In the genomic region with DNA sequence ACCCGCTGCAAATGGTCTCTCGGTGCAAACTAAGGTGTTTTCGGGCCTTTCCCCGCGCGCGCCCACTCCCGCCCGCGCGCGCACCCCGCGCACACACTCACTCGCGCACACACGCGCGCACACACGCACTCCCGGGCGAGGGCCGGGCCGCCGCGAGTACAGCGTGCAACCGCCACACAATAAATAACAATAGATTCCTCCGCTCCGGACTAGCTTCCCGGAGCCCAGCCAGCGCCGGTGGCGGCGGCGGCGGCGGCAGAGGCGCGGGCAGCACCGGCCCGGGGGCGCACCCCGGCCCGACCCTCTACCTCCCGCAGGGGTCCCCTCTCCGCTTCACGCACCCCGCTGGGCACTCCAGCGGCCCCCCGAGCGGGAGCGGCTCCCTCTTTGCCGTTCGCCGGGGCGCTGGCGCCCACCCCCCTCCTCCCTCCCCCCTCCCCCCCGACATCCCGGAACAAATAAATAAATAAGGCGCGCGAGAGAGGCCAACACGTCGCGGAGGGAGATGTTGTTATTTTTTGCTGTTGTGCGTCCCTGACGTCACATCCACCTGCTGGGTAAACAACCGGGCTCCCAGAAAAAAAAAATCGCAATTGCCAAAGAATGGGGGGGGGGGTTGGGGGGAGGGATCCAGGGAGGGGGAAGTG, we compare ENCODE assay signal across 8 cellular contexts. TPM values are rescaled to one million over a fixed set of nuclear protein-coding genes. Genes with fewer than 3 reads are reported as not detected.
DNase-seq lines count a peak whose midpoint lies in the region; ATAC-seq and TF ChIP-seq lines count a peak whose summit lies in the region.

A gene (minus strand): TSS at position 160 of the 647 bp plus-strand sequence. CDS start 385,347 bp downstream, outside the sequence.

- H3K27me3 ChIP-seq in duodenal mucosa (ENCODE audit: control insufficient read depth in 1 of 2, insufficient read depth in 2 of 2, low read length in 2 of 2) (no peaks in the 10 kb centered on the region), liver (ENCODE audit: control insufficient read depth in 4 of 4, insufficient read depth in 4 of 4, low read length in 3 of 4) (no peaks in the 10 kb centered on the region)

- H3K9ac ChIP-seq in duodenal mucosa (ENCODE audit: low read depth in 1 of 2, low read length in 2 of 2) (peak within 1 kb of the TSS; percentile 88 to 94), liver (ENCODE audit: low read depth in 1 of 2, low read length in 2 of 2) (peak within 1 kb of the TSS; percentile 93 to 97)

- peak within 1 kb of the TSS; percentile 91 for H3K27ac Mint-ChIP-seq in activated CD4-positive, alpha-beta memory T cell treated with anti-CD3 and anti-CD28 coated beads for 36 hours

- H3K27me3 Mint-ChIP-seq in activated CD4-positive, alpha-beta memory T cell treated with anti-CD3 and anti-CD28 coated beads for 36 hours, result peaks cover 1% of the 10 kb centered on the region

- TF ChIP-seq CTCF in liver (IDR thresholded peaks at IDR 0.05; ENCODE audit: low read depth, low read length, missing input control), result no peak

- WGBS in liver, result under 1% methylated on average over 70 of the region's 70 CpGs

- POLR2A ChIA-PET in activated CD4-positive, alpha-beta memory T cell treated with anti-CD3 and anti-CD28 coated beads for 36 hours (lab: Charles Lee), result interaction anchor here (1.0 to 3.4 kb wide), 10 partner anchors 90 to 521 kb away, joined by 3 to 35 read pairs (median 6); no protein-coding TSS in a partner anchor

- peak within 1 kb of the TSS; percentile 88 for H3K4me3 Mint-ChIP-seq in activated CD4-positive, alpha-beta memory T cell treated with anti-CD3 and anti-CD28 coated beads for 36 hours

- intact Hi-C loops in activated CD4-positive, alpha-beta memory T cell treated with anti-CD3 and anti-CD28 coated beads for 36 hours (cut with micrococcal nuclease), result loop anchor here (1.0 to 10.0 kb wide), 10 partner anchors 41 to 521 kb away; no protein-coding TSS in a partner anchor

- H3K4me1 ChIP-seq in duodenal mucosa (ENCODE audit: control insufficient read depth in 1 of 2, insufficient read depth in 2 of 2, low read length in 2 of 2), result peaks cover 15 to 24% of the 10 kb centered on the region in 2 donors
- H3K4me1 ChIP-seq in liver (ENCODE audit: control insufficient read depth in 4 of 4, insufficient read depth in 4 of 4, low read length in 3 of 4), result peaks cover 4 to 38% (median 15%) of the 10 kb centered on the region in 4 donors

- H3K27ac ChIP-seq in duodenal mucosa (ENCODE audit: low read depth, low read length) (peak within 1 kb of the TSS; percentile 84), liver (ENCODE audit: low read depth in 1 of 2, low read length in 2 of 2) (peak within 1 kb of the TSS; percentile 99)

- H3K4me1 Mint-ChIP-seq in activated CD4-positive, alpha-beta memory T cell treated with anti-CD3 and anti-CD28 coated beads for 36 hours (ENCODE audit: low read depth), result peaks cover 55% of the 10 kb centered on the region

- H3K36me3 Mint-ChIP-seq in activated CD4-positive, alpha-beta memory T cell treated with anti-CD3 and anti-CD28 coated beads for 36 hours, result peaks cover 10% of the 10 kb centered on the region

- no peaks in the 10 kb centered on the region for H3K9me3 ChIP-seq in duodenal mucosa (ENCODE audit: control insufficient read depth in 1 of 2, low read length in 2 of 2)
- H3K9me3 ChIP-seq in liver (ENCODE audit: control insufficient read depth in 4 of 4, low read length in 3 of 4), result no peaks in the 10 kb centered on the region

- peak within 1 kb of the TSS; percentile 90 to 94 for H3K4me3 ChIP-seq in duodenal mucosa (ENCODE audit: low read depth in 1 of 2, low read length in 2 of 2)
- peak within 1 kb of the TSS; percentile 89 to 96 (median 94) for H3K4me3 ChIP-seq in liver (ENCODE audit: low read depth in 1 of 3, low read length in 3 of 3)

- no peaks in the 10 kb centered on the region for H3K9me3 Mint-ChIP-seq in activated CD4-positive, alpha-beta memory T cell treated with anti-CD3 and anti-CD28 coated beads for 36 hours

- no peaks in the 10 kb centered on the region for H3K36me3 ChIP-seq in duodenal mucosa (ENCODE audit: control insufficient read depth in 1 of 2, insufficient read depth in 2 of 2, low read length in 2 of 2)
- no peaks in the 10 kb centered on the region for H3K36me3 ChIP-seq in liver (ENCODE audit: control insufficient read depth in 4 of 4, insufficient read depth in 3 of 4, low read depth in 1 of 4, low read length in 3 of 4)

- peak; percentile 41 for ATAC-seq in HG02588 (IDR thresholded peaks at IDR 0.05; ENCODE audit: unreplicated experiment)
- no peak for ATAC-seq in HG02938 (IDR thresholded peaks at IDR 0.05; ENCODE audit: unreplicated experiment)

- peak; percentile 80 for DNase-seq in Caki2 (ENCODE audit: low read depth)
- DNase-seq in NCI-H69 (lab: John Stamatoyannopoulos, UW), result peak; percentile 91
- peak; percentile 75 for DNase-seq in activated CD4-positive, alpha-beta memory T cell treated with anti-CD3 and anti-CD28 coated beads for 36 hours
- peak; percentile 68 to 71 for DNase-seq in stimulated activated CD4-positive, alpha-beta T cell treated with anti-CD3 and anti-CD28 coated beads, Interleukin-2, amount 100 ng/mL, for 24 hours

- TF ChIP-seq RAD21 in liver (IDR thresholded peaks at IDR 0.05), result no peak

- CTCF ChIA-PET in activated CD4-positive, alpha-beta memory T cell treated with anti-CD3 and anti-CD28 coated beads for 36 hours (lab: Charles Lee), result interaction anchor here (0.7 to 1.4 kb wide), 3 partner anchors 201 to 278 kb away, joined by 3 to 4 read pairs (median 4); no protein-coding TSS in a partner anchor

- in situ Hi-C loops in Caki2 (cut with HindIII; ENCODE audit: low pct_unique_long_range_greater_than_20kb, low sequenced_read_pairs), result loop anchor here (25.0 kb wide), 1 partner anchor 471 kb away; no protein-coding TSS in a partner anchor

TF ChIP-seq in liver, 16 proteins besides CTCF, POLR2A, EP300 and RAD21:
- peak; percentile 2 for TF ChIP-seq SP1 (IDR thresholded peaks at IDR 0.05)
- TF ChIP-seq, protein P1, sequence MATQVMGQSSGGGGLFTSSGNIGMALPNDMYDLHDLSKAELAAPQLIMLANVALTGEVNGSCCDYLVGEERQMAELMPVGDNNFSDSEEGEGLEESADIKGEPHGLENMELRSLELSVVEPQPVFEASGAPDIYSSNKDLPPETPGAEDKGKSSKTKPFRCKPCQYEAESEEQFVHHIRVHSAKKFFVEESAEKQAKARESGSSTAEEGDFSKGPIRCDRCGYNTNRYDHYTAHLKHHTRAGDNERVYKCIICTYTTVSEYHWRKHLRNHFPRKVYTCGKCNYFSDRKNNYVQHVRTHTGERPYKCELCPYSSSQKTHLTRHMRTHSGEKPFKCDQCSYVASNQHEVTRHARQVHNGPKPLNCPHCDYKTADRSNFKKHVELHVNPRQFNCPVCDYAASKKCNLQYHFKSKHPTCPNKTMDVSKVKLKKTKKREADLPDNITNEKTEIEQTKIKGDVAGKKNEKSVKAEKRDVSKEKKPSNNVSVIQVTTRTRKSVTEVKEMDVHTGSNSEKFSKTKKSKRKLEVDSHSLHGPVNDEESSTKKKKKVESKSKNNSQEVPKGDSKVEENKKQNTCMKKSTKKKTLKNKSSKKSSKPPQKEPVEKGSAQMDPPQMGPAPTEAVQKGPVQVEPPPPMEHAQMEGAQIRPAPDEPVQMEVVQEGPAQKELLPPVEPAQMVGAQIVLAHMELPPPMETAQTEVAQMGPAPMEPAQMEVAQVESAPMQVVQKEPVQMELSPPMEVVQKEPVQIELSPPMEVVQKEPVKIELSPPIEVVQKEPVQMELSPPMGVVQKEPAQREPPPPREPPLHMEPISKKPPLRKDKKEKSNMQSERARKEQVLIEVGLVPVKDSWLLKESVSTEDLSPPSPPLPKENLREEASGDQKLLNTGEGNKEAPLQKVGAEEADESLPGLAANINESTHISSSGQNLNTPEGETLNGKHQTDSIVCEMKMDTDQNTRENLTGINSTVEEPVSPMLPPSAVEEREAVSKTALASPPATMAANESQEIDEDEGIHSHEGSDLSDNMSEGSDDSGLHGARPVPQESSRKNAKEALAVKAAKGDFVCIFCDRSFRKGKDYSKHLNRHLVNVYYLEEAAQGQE (IDR thresholded peaks at IDR 0.05), result no peak
- TF ChIP-seq JUND (IDR thresholded peaks at IDR 0.05), result no peak
- TF ChIP-seq FOXA2 (IDR thresholded peaks at IDR 0.05), result no peak
- TF ChIP-seq GABPA (IDR thresholded peaks at IDR 0.05 in 1 of 2, conservative IDR thresholded peaks at IDR 0.05 in 1 of 2), result peak in 1 of 2 donors; percentile 31
TF ChIP-seq in liver: peak in this region for 2.

RNA-seq across cellular contexts. Expression of the gene that starts here (rescaled TPM):
- total RNA-seq in Caki2 (2014; rRNA removed; shearing (Covaris generic); ENCODE audit: low replicate concordance), result 31.8 and 39.5 TPM in 2 replicates
- 100 to 1,000 TPM in 1 of 2 experiments, 10 to 100 TPM in 1; 94.4 to 102 TPM for total RNA-seq in activated CD4-positive, alpha-beta memory T cell treated with anti-CD3 and anti-CD28 coated beads for 36 hours
- total RNA-seq in liver, result 10 to 100 TPM; 33.5 to 35.4 TPM
- 10 to 100 TPM in 1 of 2 donors, 1 to 10 TPM in 1; 4.9 to 30.5 TPM for polyA plus RNA-seq in liver
